Comparison of ENCODE assay signal across 8 cellular contexts in genomic region chr19:57747472-57747807, GRCh38. TPM values are rescaled to one million over a fixed set of nuclear protein-coding genes. Genes with fewer than 3 reads are reported as not detected.
A peak's percentile ranks its signal among the peaks of the same experiment; 100 is the strongest.
DNase-seq lines count a peak whose midpoint lies in the region; ATAC-seq, FAIRE-seq and TF ChIP-seq lines count a peak whose summit lies in the region.

No MANE protein-coding gene starts in this region.

- POLR2A ChIA-PET in RWPE1 (lab: Yijun Ruan, JAX; ENCODE audit: low non-redundant PET) = no interaction called here

- intact Hi-C loops in esophagus squamous epithelium (cut with DNase I) = loop anchor here (10.0 kb wide), 1 partner anchor 167 kb away; the partner anchor contains the start of gene ZNF417
- intact Hi-C loops in pancreas (cut with DNase I) = loop anchor here in 1 of 3 donors (10.0 kb wide), 1 partner anchor 407 kb away; the partner anchor contains the start of gene ZNF329

- H3K4me1 ChIP-seq in DOHH2 (ENCODE audit: control insufficient read depth, low read length) (peaks cover 11% of the 10 kb centered on the region), esophagus squamous epithelium (peaks cover 0 to 22% (median 4%) of the 10 kb centered on the region in 3 donors), pancreas (peaks cover 0 to 6% (median 0%) of the 10 kb centered on the region in 3 donors)

- peak overlapping the region; percentile 93 for H3K4me2 ChIP-seq in DOHH2 (ENCODE audit: low read length)

- no peak for TF ChIP-seq CTCF in DOHH2 (IDR thresholded peaks at IDR 0.05; ENCODE audit: low read depth, low read length, poor library complexity, severe bottlenecking)
- no peak for TF ChIP-seq CTCF in RWPE1 (conservative IDR thresholded peaks at IDR 0.05; ENCODE audit: low read depth)
- TF ChIP-seq CTCF in esophagus squamous epithelium (IDR thresholded peaks at IDR 0.05) = no peak
- no peak for TF ChIP-seq CTCF in pancreas (IDR thresholded peaks at IDR 0.05)

- CTCF ChIA-PET in RWPE1 (lab: Yijun Ruan, JAX) = interaction anchor here (0.5 to 0.7 kb wide), 3 partner anchors 9 to 1131 kb away, joined by 3 read pairs; no protein-coding TSS in a partner anchor

- no peaks in the 10 kb centered on the region for H3K27me3 ChIP-seq in DOHH2 (ENCODE audit: control insufficient read depth, low read length)
- H3K27me3 ChIP-seq in esophagus squamous epithelium = no peaks in the 10 kb centered on the region
- no peaks in the 10 kb centered on the region for H3K27me3 ChIP-seq in pancreas

- no peak for DNase-seq in RWPE1 (ENCODE audit: low spot score)
- DNase-seq in esophagus squamous epithelium (lab: John Stamatoyannopoulos, UW) = no peak
- no peak for DNase-seq in pancreas
- DNase-seq in NCI-H526 treated with DMSO at 0.1 percent for 48 hours (lab: John Stamatoyannopoulos, UW) = no peak
- no peak for DNase-seq in amniotic stem cell (lab: John Stamatoyannopoulos, UW)

- H3K27ac ChIP-seq in DOHH2 (ENCODE audit: low read depth, low read length) = no peak overlapping the region
- peak overlapping the region; percentile 80 for H3K27ac ChIP-seq in RWPE1
- H3K27ac ChIP-seq in esophagus squamous epithelium = peak overlapping the region in 3 of 4 donors; percentile 88 to 92 (median 89)
- H3K27ac ChIP-seq in pancreas = no peak overlapping the region

- H3K9me2 ChIP-seq in DOHH2 (replicated peaks; ENCODE audit: control insufficient read depth, low read length) = no peaks in the 10 kb centered on the region

- WGBS in esophagus squamous epithelium, 2 donors = 35 to 51% methylated on average over 5 to 6 of the region's 6 CpGs
- 26 to 29% methylated on average over 6 of the region's 6 CpGs for WGBS in pancreas, 2 donors

- H3K9me3 ChIP-seq in DOHH2 (ENCODE audit: control insufficient read depth, insufficient read depth, low read length) = peaks cover 42% of the 10 kb centered on the region
- peaks cover 0 to 63% (median 39%) of the 10 kb centered on the region in 3 donors for H3K9me3 ChIP-seq in esophagus squamous epithelium
- H3K9me3 ChIP-seq in pancreas = no peaks in the 10 kb centered on the region

- no peak for FAIRE-seq in pancreas (lab: Jason Lieb, UNC)

- H3K4me3 ChIP-seq in DOHH2 (ENCODE audit: low read length) = peak overlapping the region; percentile 88
- peak overlapping the region; percentile 76 to 100 (median 90) for H3K4me3 ChIP-seq in esophagus squamous epithelium
- peak overlapping the region; percentile 74 to 99 (median 88) for H3K4me3 ChIP-seq in pancreas

- H3F3A ChIP-seq in DOHH2 (ENCODE audit: control insufficient read depth, insufficient read depth) = no peaks in the 10 kb centered on the region

- peaks cover 23% of the 10 kb centered on the region for H3K79me2 ChIP-seq in DOHH2 (ENCODE audit: control insufficient read depth, low read length)

- no peak for TF ChIP-seq POLR2A in esophagus squamous epithelium (IDR thresholded peaks at IDR 0.05)

- peaks cover 44% of the 10 kb centered on the region for H3K36me3 ChIP-seq in DOHH2 (ENCODE audit: control insufficient read depth, low read length)
- H3K36me3 ChIP-seq in esophagus squamous epithelium = peaks cover 17 to 48% (median 18%) of the 10 kb centered on the region in 3 donors
- peaks cover 5 to 20% (median 6%) of the 10 kb centered on the region in 3 donors for H3K36me3 ChIP-seq in pancreas

- no peaks in the 10 kb centered on the region for H4K20me1 ChIP-seq in DOHH2 (ENCODE audit: control insufficient read depth, insufficient read depth, low read depth, low read length)

- ATAC-seq in pancreas = peak in 1 of 4 donors; percentile 9
- no peak for ATAC-seq in GM21717 (IDR thresholded peaks at IDR 0.05; ENCODE audit: unreplicated experiment)
- ATAC-seq in GM21528 (IDR thresholded peaks at IDR 0.05; ENCODE audit: low FRiP score, unreplicated experiment) = no peak

RNA-seq across cellular contexts. Expression of gene ZNF776, which starts 0.8 kb away (rescaled TPM):
- total RNA-seq in esophagus squamous epithelium (10 to 100 TPM in 1 of 4 donors, 1 to 10 TPM in 3; 7.9 to 11.6 (median 8.7) TPM), pancreas (10 to 100 TPM in 1 of 6 donors, 1 to 10 TPM in 5; 2.9 to 10.8 (median 4.5) TPM)
- 1 to 10 TPM; 2.9 to 6.3 TPM for polyA plus RNA-seq in pancreas

RNA-seq across cellular contexts. Expression of gene ZNF671, which starts 20.0 kb away (rescaled TPM):
- total RNA-seq in esophagus squamous epithelium (1 to 10 TPM; 1.3 to 4.2 (median 1.5) TPM), pancreas (1 to 10 TPM; 1.7 to 5.8 (median 2.6) TPM)
- 1 to 10 TPM; 3.5 to 8.3 TPM for polyA plus RNA-seq in pancreas

RNA-seq across cellular contexts. Expression of gene ZNF586, which starts 22.0 kb away (rescaled TPM):
- total RNA-seq in esophagus squamous epithelium = 10 to 100 TPM in 3 of 4 donors, 1 to 10 TPM in 1; 8.1 to 30.5 (median 22.0) TPM
- 10 to 100 TPM in 1 of 6 donors, 1 to 10 TPM in 5; 3.9 to 12.9 (median 5.3) TPM for total RNA-seq in pancreas
- 1 to 10 TPM; 3.0 to 4.3 TPM for polyA plus RNA-seq in pancreas

RNA-seq across cellular contexts. Expression of gene ZNF154, which starts 38.4 kb away (rescaled TPM):
- total RNA-seq in esophagus squamous epithelium (1 to 10 TPM in 2 of 4 donors, under 1 TPM in 2; 0.15 to 2.5 (median 0.94) TPM), pancreas (1 to 10 TPM; 1.5 to 4.6 (median 2.3) TPM)
- polyA plus RNA-seq in pancreas = 1 to 10 TPM; 3.1 to 3.4 TPM

Comparison
In these comparisons a context has a peak if more than half of its experiments do, and no peak if none do; other contexts are left out.
1. H3K27ac ChIP-seq: peak in RWPE1 (single experiment) and esophagus squamous epithelium (3 of 4); none in DOHH2 (single experiment) and pancreas (0 of 4).
2. Peak in every context shown above with its lines, with median percentiles within 50 percentile points of each other: H3K4me3 ChIP-seq.